ENCODE assay signal across 21 cellular contexts in genomic region chr2:176873403-176873802, GRCh38.
A peak's percentile ranks its signal among the peaks of the same experiment; 100 is the strongest.
DNase-seq lines count a peak whose midpoint lies in the region; ATAC-seq, FAIRE-seq and TF ChIP-seq lines count a peak whose summit lies in the region.
"Had no signal": no experiment of that assay in that cellular context is flagged by ENCODE, and none has a peak within 500 bp of the region (broad histone marks: within the 10 kb centered on the region; RNA-seq: fewer than 3 reads in every experiment).

No MANE protein-coding gene starts in this region.

- CTCF ChIA-PET in A673 (lab: Charles Lee): no interaction called here

- no peak for FAIRE-seq in astrocyte (lab: Jason Lieb, UNC)
- FAIRE-seq: GM12878, keratinocyte had no signal

- H3K9ac ChIP-seq in astrocyte (ENCODE audit: low read length): no peak overlapping the region

- no peak overlapping the region for H3K4me3 Mint-ChIP-seq in astrocyte (ENCODE audit: unreplicated experiment)
- H3K4me3 Mint-ChIP-seq in glutamatergic neuron (ENCODE audit: unreplicated experiment): no peak overlapping the region
- H3K4me3 Mint-ChIP-seq: CD8-positive, alpha-beta T cell; stimulated activated naive CD8-positive, alpha-beta T cell treated with anti-CD3 and anti-CD28 coated beads, Interleukin-15, Interleukin-2, amounts not matched to agents 100 ng/mL and 50 ng/mL, for 24 hours had no signal

- no peaks in the 10 kb centered on the region for H3K4me1 ChIP-seq in A673 (ENCODE audit: insufficient read depth, low read length, poor library complexity, severe bottlenecking)
- no peaks in the 10 kb centered on the region for H3K4me1 ChIP-seq in astrocyte (ENCODE audit: insufficient read depth, low read length)
- no peaks in the 10 kb centered on the region for H3K4me1 ChIP-seq in body of pancreas

- H4K20me1 ChIP-seq in astrocyte (ENCODE audit: insufficient read depth, low read length): no peaks in the 10 kb centered on the region

- peaks cover 9% of the 10 kb centered on the region for H3K9me3 Mint-ChIP-seq in astrocyte (ENCODE audit: unreplicated experiment)
- H3K9me3 Mint-ChIP-seq in glutamatergic neuron (ENCODE audit: unreplicated experiment): peaks cover 3% of the 10 kb centered on the region

- DNase-seq in A673 (ENCODE audit: low spot score): no peak
- DNase-seq in H7: peak; percentile 4
- DNase-seq in astrocyte (ENCODE audit: low read depth): no peak
- DNase-seq in glutamatergic neuron: peak; percentile 25
- no peak for DNase-seq in foreskin melanocyte
- no peak for DNase-seq in activated effector memory CD4-positive, alpha-beta T cell treated with Interleukin-2 at 50 U/mL for 16 hours
- no peak for DNase-seq in omental fat pad (ENCODE audit: low spot score)
- DNase-seq in body of pancreas: no peak
- DNase-seq: activated gamma-delta T cell treated with Interleukin-2 at 50 U/mL for 16 hours; aorta; CD8-positive, alpha-beta T cell; cortex of kidney; erythroblast; NCI-H2029 treated with DMSO at 0.1 percent for 48 hours; NCI-H524; right cardiac atrium; SHP77 treated with DMSO at 0.1 percent for 48 hours; T-helper 2 cell had no signal

- H3K27ac ChIP-seq in A673 (ENCODE audit: low read depth, low read length, poor library complexity, severe bottlenecking): no peak overlapping the region
- H3K27ac ChIP-seq in astrocyte (ENCODE audit: low read depth, low read length): no peak overlapping the region
- no peak overlapping the region for H3K27ac ChIP-seq in body of pancreas

- H3K9me3 ChIP-seq in A673 (ENCODE audit: low read depth, low read length, poor library complexity, severe bottlenecking) (peaks cover 15% of the 10 kb centered on the region), astrocyte (ENCODE audit: insufficient read depth, low read depth, low read length) (no peaks in the 10 kb centered on the region), body of pancreas (peaks cover 0 to 8% (median 0%) of the 10 kb centered on the region in 3 donors)

- H3K79me2 ChIP-seq in astrocyte (ENCODE audit: insufficient read depth, low read length): no peaks in the 10 kb centered on the region

- 0 out of 2 replicates have a peak, but pooled peaks have one; percentile 26 for TF ChIP-seq CTCF in A673 (conservative IDR thresholded peaks at IDR 0.05; ENCODE audit: low read depth, low read length)
- peak; percentile 12 for TF ChIP-seq CTCF in astrocyte (IDR thresholded peaks at IDR 0.05; ENCODE audit: insufficient read depth, low read depth, low read length)
- no peak for TF ChIP-seq CTCF in glutamatergic neuron (IDR thresholded peaks at IDR 0.05; ENCODE audit: partially characterized antibody, unreplicated experiment)
- TF ChIP-seq CTCF in omental fat pad (IDR thresholded peaks at IDR 0.05): no peak
- TF ChIP-seq CTCF in body of pancreas (IDR thresholded peaks at IDR 0.05): no peak

- WGBS in body of pancreas, 2 donors: 45 to 46% methylated on average over 4 of the region's 4 CpGs

- no peak overlapping the region for H3K4me3 ChIP-seq in A673 (ENCODE audit: low read depth, low read length, poor library complexity, severe bottlenecking)
- H3K4me3 ChIP-seq in H7 (ENCODE audit: insufficient read depth, low read depth, low read length): no peak overlapping the region
- H3K4me3 ChIP-seq in astrocyte (ENCODE audit: insufficient read depth, low read depth, low read length): no peak overlapping the region
- no peak overlapping the region for H3K4me3 ChIP-seq in body of pancreas
- H3K4me3 ChIP-seq: GM12878 had no signal

- H3K27me3 Mint-ChIP-seq in astrocyte (ENCODE audit: low read depth, unreplicated experiment) (no peaks in the 10 kb centered on the region), glutamatergic neuron (ENCODE audit: unreplicated experiment) (no peaks in the 10 kb centered on the region)
- H3K27me3 Mint-ChIP-seq: stimulated activated naive CD8-positive, alpha-beta T cell treated with anti-CD3 and anti-CD28 coated beads, Interleukin-15, Interleukin-2, amounts not matched to agents 100 ng/mL and 50 ng/mL, for 24 hours had no signal

- no peak overlapping the region for H2AFZ ChIP-seq in astrocyte (ENCODE audit: low read depth, low read length)

- ATAC-seq in omental fat pad (ENCODE audit: low FRiP score): no peak
- ATAC-seq in body of pancreas: no peak
- ATAC-seq: CD8-positive, alpha-beta T cell; GM12878; right cardiac atrium had no signal

- H3K36me3 ChIP-seq in A673 (ENCODE audit: insufficient read depth, low read length, poor library complexity, severe bottlenecking) (no peaks in the 10 kb centered on the region), H7 (replicated peaks; ENCODE audit: control insufficient read depth, insufficient read depth, low read length) (no peaks in the 10 kb centered on the region), astrocyte (ENCODE audit: insufficient read depth, low read length) (no peaks in the 10 kb centered on the region), body of pancreas (replicated peaks in 1 of 2; ENCODE audit: insufficient read depth in 1 of 2, low read depth in 2 of 2) (no peaks in the 10 kb centered on the region)

- H3K4me1 Mint-ChIP-seq in astrocyte (ENCODE audit: low read depth, unreplicated experiment) (no peaks in the 10 kb centered on the region), glutamatergic neuron (ENCODE audit: low read depth, unreplicated experiment) (no peaks in the 10 kb centered on the region)

- H3K36me3 Mint-ChIP-seq in astrocyte (ENCODE audit: low read depth, unreplicated experiment) (no peaks in the 10 kb centered on the region), glutamatergic neuron (ENCODE audit: unreplicated experiment) (peaks cover 4% of the 10 kb centered on the region)

- H3K27ac Mint-ChIP-seq in astrocyte (ENCODE audit: unreplicated experiment) (no peak overlapping the region), glutamatergic neuron (ENCODE audit: unreplicated experiment) (no peak overlapping the region)
- H3K27ac Mint-ChIP-seq: CD8-positive, alpha-beta T cell; stimulated activated naive CD8-positive, alpha-beta T cell treated with anti-CD3 and anti-CD28 coated beads, Interleukin-15, Interleukin-2, amounts not matched to agents 100 ng/mL and 50 ng/mL, for 24 hours had no signal

- H3K4me2 ChIP-seq in astrocyte (ENCODE audit: low read length): no peak overlapping the region

- BruUV-seq in A673 (replicated peaks; lab: Mats Ljungman, UMichigan): no TSS peak

- H3K27me3 ChIP-seq in A673 (replicated peaks; ENCODE audit: insufficient read depth, low read depth, low read length, poor library complexity): no peaks in the 10 kb centered on the region
- H3K27me3 ChIP-seq in H7 (ENCODE audit: control insufficient read depth, insufficient read depth, low read length): no peaks in the 10 kb centered on the region
- H3K27me3 ChIP-seq in astrocyte (ENCODE audit: insufficient read depth, low read length): no peaks in the 10 kb centered on the region
- H3K27me3 ChIP-seq in body of pancreas: no peaks in the 10 kb centered on the region

- no peak for TF ChIP-seq POLR2A in body of pancreas (IDR thresholded peaks at IDR 0.05)

- intact Hi-C loops in A673 (cut with micrococcal nuclease; ENCODE audit: unreplicated experiment) (no loop called here), body of pancreas (cut with DNase I) (no loop called here)

- POLR2A ChIA-PET in A673 (lab: Charles Lee; ENCODE audit: low non-redundant PET): no interaction called here

Comparison
In these comparisons a context has a peak if more than half of its experiments do, and no peak if none do; other contexts are left out.
1. DNase-seq: peak in H7 (single experiment) and glutamatergic neuron (single experiment); none in A673 (single experiment), astrocyte (single experiment), foreskin melanocyte (single experiment), activated effector memory CD4-positive, alpha-beta T cell treated with Interleukin-2 at 50 U/mL for 16 hours (single experiment), omental fat pad (single experiment) and body of pancreas (0 of 4).
2. CTCF ChIP-seq: peak in A673 (single experiment) and astrocyte (single experiment); none in glutamatergic neuron (single experiment), omental fat pad (0 of 3) and body of pancreas (0 of 7).